19 cellular contexts compared by ENCODE assay signal in the genomic region with DNA sequence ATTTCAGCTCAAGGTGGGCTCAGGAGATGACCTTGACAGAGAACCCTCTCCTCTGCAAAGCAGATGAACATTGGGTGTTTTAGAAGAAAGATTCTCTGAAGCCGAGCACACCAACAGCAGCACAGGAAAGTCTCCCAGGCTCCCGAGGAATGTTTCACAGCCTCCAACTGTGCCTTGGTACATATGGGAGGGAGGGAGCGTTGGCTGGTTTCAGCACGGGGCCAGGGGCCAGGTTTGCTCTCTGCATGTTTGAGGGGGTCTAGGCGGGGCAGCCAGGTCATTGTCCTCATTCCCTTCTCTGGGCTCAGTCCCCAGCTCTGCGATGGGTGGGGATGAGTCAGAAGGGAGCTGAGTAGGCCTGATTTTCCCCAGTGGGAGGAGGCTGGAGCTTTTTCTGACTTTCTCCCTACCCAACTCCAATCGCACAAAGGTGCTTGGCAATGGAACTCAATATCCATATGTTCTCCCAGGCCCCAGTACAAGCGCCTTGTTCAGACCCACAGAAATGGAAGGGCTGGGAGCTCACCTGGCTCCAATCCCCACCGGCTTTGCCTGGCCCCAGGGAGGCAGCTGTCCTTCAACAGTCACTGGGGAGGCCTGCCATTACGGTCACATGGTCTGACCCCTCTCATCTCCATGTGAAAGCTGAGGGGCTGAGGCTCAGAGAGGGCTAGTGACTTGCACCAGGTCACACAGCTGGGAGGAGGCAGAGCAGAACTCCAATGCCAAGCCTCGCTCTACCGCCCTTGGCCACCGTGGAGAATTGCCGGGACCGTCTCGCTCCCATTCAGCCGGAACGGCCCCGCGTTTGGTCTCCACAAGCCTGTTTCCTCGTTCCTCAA.
A peak's percentile ranks its signal among the peaks of the same experiment; 100 is the strongest.
DNase-seq lines count a peak whose midpoint lies in the region; ATAC-seq and TF ChIP-seq lines count a peak whose summit lies in the region.
"Had no signal": no experiment of that assay in that cellular context is flagged by ENCODE, and none has a peak within 500 bp of the region (broad histone marks: within the 10 kb centered on the region; RNA-seq: fewer than 3 reads in every experiment).

No MANE protein-coding gene starts in this region.

- no peaks in the 10 kb centered on the region for H3K4me1 ChIP-seq in GM23248 (ENCODE audit: insufficient read depth)
- H3K4me1 ChIP-seq in OCI-LY1 (ENCODE audit: insufficient read depth, low read length, severe bottlenecking) = peaks cover 95% of the 10 kb centered on the region
- peaks cover 46% of the 10 kb centered on the region for H3K4me1 ChIP-seq in iPS-18a (ENCODE audit: control insufficient read depth, low read depth, low read length)
- peaks cover 25% of the 10 kb centered on the region for H3K4me1 ChIP-seq in psoas muscle
- H3K4me1 ChIP-seq: Peyer's patch had no signal

- TF ChIP-seq CTCF in OCI-LY1 (IDR thresholded peaks at IDR 0.05; ENCODE audit: low read length) (no peak), psoas muscle (IDR thresholded peaks at IDR 0.05) (no peak)

- H3K79me2 ChIP-seq in GM23248 (ENCODE audit: insufficient read depth) (no peaks in the 10 kb centered on the region), OCI-LY1 (ENCODE audit: insufficient read depth, low read length) (no peaks in the 10 kb centered on the region)

- no peak overlapping the region for H3K4me3 ChIP-seq in GM23248
- no peak overlapping the region for H3K4me3 ChIP-seq in OCI-LY1 (ENCODE audit: low read depth, low read length, poor library complexity, severe bottlenecking)
- H3K4me3 ChIP-seq in iPS-18a (ENCODE audit: low read length) = no peak overlapping the region
- no peak overlapping the region for H3K4me3 ChIP-seq in psoas muscle
- H3K4me3 ChIP-seq: MG63, Peyer's patch had no signal

- H2AFZ ChIP-seq in GM23248 (no peak overlapping the region), OCI-LY1 (ENCODE audit: low read length) (no peak overlapping the region)

- H3K36me3 ChIP-seq in GM23248 (ENCODE audit: low read depth) = no peaks in the 10 kb centered on the region
- no peaks in the 10 kb centered on the region for H3K36me3 ChIP-seq in OCI-LY1 (ENCODE audit: insufficient read depth, low read length)
- no peaks in the 10 kb centered on the region for H3K36me3 ChIP-seq in iPS-18a (ENCODE audit: control insufficient read depth, low read depth, low read length)
- H3K36me3 ChIP-seq in psoas muscle (ENCODE audit: insufficient read depth in 1 of 2, low read depth in 1 of 2) = peaks cover 3 to 73% of the 10 kb centered on the region in 2 donors
- H3K36me3 ChIP-seq: MG63, Peyer's patch had no signal

- intact Hi-C loops in psoas muscle (cut with DNase I) = no loop called here

- DNase-seq in GM23248 (peak; percentile 24), psoas muscle (no peak), HUDEP-2 (lab: John Stamatoyannopoulos, UW; ENCODE audit: unreplicated experiment in 76 of 76) (no peak), NCI-H187 treated with DMSO at 0.1 percent for 48 hours (lab: John Stamatoyannopoulos, UW) (no peak)
- DNase-seq in stimulated activated CD4-positive, alpha-beta T cell treated with anti-CD3 and anti-CD28 coated beads, Interleukin-4, amount 100 ng/mL, for 24 hours = no peak
- DNase-seq: COR-L47, EL, IMR-90, Karpas-422, MG63, NCI-H1092, NCI-H146, NCI-H2081 treated with DMSO at 0.1 percent for 48 hours, NCI-H510A treated with DMSO at 0.1 percent for 48 hours, Peyer's patch, Right ventricle myocardium superior had no signal

- whole genome bisulfite sequencing in GM23248 (ENCODE audit: low coverage in 1 of 2, low lambda C conversion rate in 2 of 2, missing lambda C conversion rate in 2 of 2), 2 experiments = 60% methylated on average over 21 of the region's 21 CpGs
- 79 to 90% (median 89%) methylated on average over 21 of the region's 21 CpGs for WGBS in psoas muscle, 3 donors

- H3K9me2 ChIP-seq in GM23248 (ENCODE audit: insufficient read depth) = no peaks in the 10 kb centered on the region
- H3K9me2 ChIP-seq in OCI-LY1 (ENCODE audit: low read depth, low read length) = no peaks in the 10 kb centered on the region

- H3K27me3 ChIP-seq in GM23248 (replicated peaks; ENCODE audit: insufficient read depth) (peaks cover 35% of the 10 kb centered on the region), OCI-LY1 (ENCODE audit: insufficient read depth, low read length) (no peaks in the 10 kb centered on the region), iPS-18a (ENCODE audit: control insufficient read depth, insufficient read depth, low read length) (no peaks in the 10 kb centered on the region), psoas muscle (ENCODE audit: insufficient read depth in 3 of 3, low read length in 2 of 3) (no peaks in the 10 kb centered on the region)
- H3K27me3 ChIP-seq: MG63, Peyer's patch had no signal

- H3F3A ChIP-seq in GM23248 (ENCODE audit: insufficient read depth) = no peaks in the 10 kb centered on the region
- H3F3A ChIP-seq in OCI-LY1 (ENCODE audit: insufficient read depth, low read length) = no peaks in the 10 kb centered on the region

- in situ Hi-C loops in GM23248 (cut with MboI) = no loop called here

- H3K27ac ChIP-seq in GM23248 (no peak overlapping the region), OCI-LY1 (ENCODE audit: low read depth, low read length, poor library complexity, severe bottlenecking) (peak overlapping the region; percentile 99), iPS-18a (ENCODE audit: low read length) (no peak overlapping the region), psoas muscle (peak overlapping the region; percentile 50)
- H3K27ac ChIP-seq: Peyer's patch had no signal

- H3K9ac ChIP-seq in GM23248 (no peak overlapping the region), OCI-LY1 (ENCODE audit: low read length) (peak overlapping the region; percentile 40; the same call in 1 of the 2 replicates), iPS-18a (ENCODE audit: low read length) (peak overlapping the region; percentile 14)

- H3K4me2 ChIP-seq in GM23248 (ENCODE audit: unreplicated experiment) = no peak overlapping the region
- H3K4me2 ChIP-seq in OCI-LY1 (ENCODE audit: low read length) = peak overlapping the region; percentile 41; the same call in 1 of the 2 replicates

- H4K20me1 ChIP-seq in GM23248 (ENCODE audit: insufficient read depth) (no peaks in the 10 kb centered on the region), OCI-LY1 (ENCODE audit: insufficient read depth, low read length) (no peaks in the 10 kb centered on the region)

- H3K9me3 ChIP-seq in GM23248 (ENCODE audit: low read depth) (no peaks in the 10 kb centered on the region), OCI-LY1 (ENCODE audit: low read length) (no peaks in the 10 kb centered on the region), iPS-18a (ENCODE audit: control insufficient read depth, low read depth, low read length) (no peaks in the 10 kb centered on the region), psoas muscle (no peaks in the 10 kb centered on the region)
- H3K9me3 ChIP-seq: MG63, Peyer's patch had no signal

- ATAC-seq in psoas muscle = peak in 1 of 4 donors; percentile 24
- ATAC-seq: SK-N-SH treated with all-trans-retinoic acid at 6 μM for 48 hours had no signal

Comparison
In these comparisons a context has a peak if more than half of its experiments do, and no peak if none do; other contexts are left out.
1. H3K27ac ChIP-seq: peak in OCI-LY1 (single experiment) and psoas muscle (single experiment); none in GM23248 (single experiment) and iPS-18a (single experiment).